ENCODE assay signal across 30 cellular contexts in the genomic region with DNA sequence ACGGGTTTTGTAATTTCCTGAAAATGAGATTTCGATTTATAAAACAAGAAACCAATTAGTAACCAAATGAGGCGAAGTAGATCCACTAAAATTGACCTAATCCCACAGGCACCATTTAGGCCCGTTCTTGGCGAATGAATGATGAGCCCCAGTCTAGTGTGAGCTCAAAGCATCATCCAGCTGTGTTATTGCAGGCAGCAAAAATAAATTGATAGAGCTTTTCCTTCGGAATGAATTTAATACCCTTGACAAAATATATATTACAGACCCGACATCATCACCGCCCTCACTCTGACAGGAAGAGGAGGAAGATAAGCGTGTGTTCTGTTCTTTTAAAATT. TPM values are rescaled to one million over a fixed set of nuclear protein-coding genes. Genes with fewer than 3 reads are reported as not detected.
DNase-seq lines count a peak whose midpoint lies in the region; FAIRE-seq and TF ChIP-seq lines count a peak whose summit lies in the region.
"Had no signal": no experiment of that assay in that cellular context is flagged by ENCODE, and none has a peak within 500 bp of the region (broad histone marks: within the 10 kb centered on the region; RNA-seq: fewer than 3 reads in every experiment).

No MANE protein-coding gene starts in this region.

- H3K9ac ChIP-seq in HUES48 (ENCODE audit: low read depth, low read length) (no peak overlapping the region), neural progenitor cell (no peak overlapping the region)

- H3K27ac Mint-ChIP-seq in neural progenitor cell, result no peak overlapping the region
- H3K27ac Mint-ChIP-seq in Caco-2 (ENCODE audit: unreplicated experiment), result no peak overlapping the region
- H3K27ac Mint-ChIP-seq: activated B cell treated with CpG ODN at 0.5 μM for 24 hours; CD4-positive, alpha-beta T cell; naive thymus-derived CD8-positive, alpha-beta T cell had no signal

- H3K4me3 Mint-ChIP-seq in neural progenitor cell (no peak overlapping the region), Caco-2 (ENCODE audit: unreplicated experiment) (no peak overlapping the region)
- H3K4me3 Mint-ChIP-seq: activated B cell treated with CpG ODN at 0.5 μM for 24 hours; CD4-positive, alpha-beta T cell had no signal

- intact Hi-C loops in Caco-2 (cut with micrococcal nuclease; ENCODE audit: unreplicated experiment), result no loop called here

- peak; percentile 56 for DNase-seq in EL
- peak in 1 of 2 donors; percentile 61 for DNase-seq in foreskin fibroblast
- no peak for DNase-seq in neural progenitor cell (ENCODE audit: low spot score)
- DNase-seq in SKM-1 treated with dmso at 0.1 percent for 144 hours (lab: John Stamatoyannopoulos, UW; ENCODE audit: unreplicated experiment), result no peak
- no peak for DNase-seq in NCI-H226
- DNase-seq in Caco-2, result no peak
- DNase-seq in GM12891 (ENCODE audit: insufficient read length, low spot score), result no peak
- DNase-seq: activated B cell treated with CpG ODN at 0.5 μM for 24 hours; activated naive CD4-positive, alpha-beta T cell treated with Interleukin-2 at 50 U/mL for 16 hours; AML-193; caudate nucleus; CD4-positive, alpha-beta T cell; effector memory CD4-positive, alpha-beta T cell; head of caudate nucleus; lower lobe of right lung; naive thymus-derived CD8-positive, alpha-beta T cell; NCI-H1417; NCI-H2029 treated with DMSO at 0.1 percent for 48 hours; NCI-H526 treated with DMSO at 0.1 percent for 48 hours; SHP77 treated with DMSO at 0.1 percent for 48 hours; stimulated activated CD4-positive, alpha-beta T cell treated with anti-CD3 and anti-CD28 coated beads, Interleukin-4, amount 100 ng/mL, for 24 hours; transverse colon had no signal

- H3K4me1 ChIP-seq in HUES48 (ENCODE audit: control insufficient read depth, insufficient read depth, low read length) (peaks cover 55% of the 10 kb centered on the region), neural progenitor cell (peaks cover 36% of the 10 kb centered on the region), Caco-2 (no peaks in the 10 kb centered on the region)
- H3K4me1 ChIP-seq: lower lobe of right lung had no signal

- H3K4me3 ChIP-seq in HUES48 (ENCODE audit: low read depth, low read length) (0 out of 2 replicates have a peak overlapping the region, but pooled peaks have one; percentile 49), foreskin fibroblast (ENCODE audit: low read depth in 1 of 2, low read length in 2 of 2) (peak overlapping the region; percentile 71 to 96), neural progenitor cell (peak overlapping the region; percentile 19), Caco-2 (ENCODE audit: low read depth, low read length) (no peak overlapping the region)
- H3K4me3 ChIP-seq: coronary artery, lower lobe of right lung had no signal

- TF ChIP-seq CTCF in foreskin fibroblast (IDR thresholded peaks at IDR 0.05; ENCODE audit: low read depth, low read length) (no peak), neural progenitor cell (IDR thresholded peaks at IDR 0.05) (no peak), Caco-2 (IDR thresholded peaks at IDR 0.05; ENCODE audit: insufficient read depth in 1 of 2, low read depth in 1 of 2, low read length in 1 of 2, severe bottlenecking in 1 of 2, unreplicated experiment in 1 of 2) (no peak)

- H3K9me3 ChIP-seq in HUES48 (ENCODE audit: control insufficient read depth, insufficient read depth, low read length), result no peaks in the 10 kb centered on the region
- no peaks in the 10 kb centered on the region for H3K9me3 ChIP-seq in neural progenitor cell (ENCODE audit: low read depth)
- no peaks in the 10 kb centered on the region for H3K9me3 ChIP-seq in Caco-2
- H3K9me3 ChIP-seq: lower lobe of right lung, transverse colon had no signal

- CTCF ChIA-PET in Caco-2 (lab: Charles Lee), result interaction anchor here (1.0 kb wide), 1 partner anchor 227 kb away, joined by 4 read pairs; no protein-coding TSS in a partner anchor

- H3K27me3 Mint-ChIP-seq in neural progenitor cell (ENCODE audit: insufficient read depth, low read depth) (peaks cover 73% of the 10 kb centered on the region), Caco-2 (ENCODE audit: insufficient read depth, unreplicated experiment) (no peaks in the 10 kb centered on the region)

- peaks cover 91% of the 10 kb centered on the region for H4K20me1 ChIP-seq in neural progenitor cell (ENCODE audit: low read depth)

- H3K79me2 ChIP-seq in neural progenitor cell (ENCODE audit: low read depth), result no peaks in the 10 kb centered on the region

- no peak for FAIRE-seq in GM12891 (lab: Jason Lieb, UNC)
- FAIRE-seq: GM18507 had no signal

- H3K36me3 Mint-ChIP-seq in neural progenitor cell (no peaks in the 10 kb centered on the region), Caco-2 (ENCODE audit: insufficient read depth, unreplicated experiment) (no peaks in the 10 kb centered on the region)

- H3K4me1 Mint-ChIP-seq in neural progenitor cell (peaks cover 29% of the 10 kb centered on the region), Caco-2 (ENCODE audit: low read depth, unreplicated experiment) (no peaks in the 10 kb centered on the region)

- POLR2A ChIA-PET in Caco-2 (lab: Charles Lee), result no interaction called here

- H3K4me2 ChIP-seq in neural progenitor cell, result peak overlapping the region; percentile 57

- no peak for TF ChIP-seq POLR2A in GM12891 (IDR thresholded peaks at IDR 0.05; ENCODE audit: low read depth, low read length)

- no peak overlapping the region for H2AFZ ChIP-seq in neural progenitor cell (replicated peaks)

- no peaks in the 10 kb centered on the region for H3K9me3 Mint-ChIP-seq in neural progenitor cell
- peaks cover 11% of the 10 kb centered on the region for H3K9me3 Mint-ChIP-seq in Caco-2 (ENCODE audit: unreplicated experiment)

- no peak overlapping the region for H3K27ac ChIP-seq in HUES48 (ENCODE audit: low read depth, low read length)
- H3K27ac ChIP-seq in neural progenitor cell, result no peak overlapping the region
- H3K27ac ChIP-seq: coronary artery, HL-60, lower lobe of right lung, transverse colon had no signal

- H3K27me3 ChIP-seq in HUES48 (ENCODE audit: control insufficient read depth, insufficient read depth, low read length) (peaks cover 100% of the 10 kb centered on the region), neural progenitor cell (peaks cover 100% of the 10 kb centered on the region), Caco-2 (replicated peaks; ENCODE audit: control insufficient read depth, insufficient read depth, low read length) (no peaks in the 10 kb centered on the region)

- H3K36me3 ChIP-seq in HUES48 (ENCODE audit: control insufficient read depth, insufficient read depth, low read length) (no peaks in the 10 kb centered on the region), neural progenitor cell (no peaks in the 10 kb centered on the region), Caco-2 (ENCODE audit: control insufficient read depth, insufficient read depth, low read length) (no peaks in the 10 kb centered on the region)
- H3K36me3 ChIP-seq: lower lobe of right lung, transverse colon had no signal

- H3F3A ChIP-seq in neural progenitor cell (ENCODE audit: low read depth), result peaks cover 45% of the 10 kb centered on the region

- BruUV-seq in Caco-2 (replicated peaks; lab: Mats Ljungman, UMichigan), result no TSS peak

TF ChIP-seq in GM12891, 5 proteins besides CTCF, POLR2A, EP300 and RAD21:
- no peak for TF ChIP-seq SPI1 (IDR thresholded peaks at IDR 0.05; ENCODE audit: low read depth, low read length)

RNA-seq across cellular contexts. Expression of gene SIM1, which starts 7.9 kb away (rescaled TPM):
- total RNA-seq in neural progenitor cell (ENCODE audit: low replicate concordance) (not detected in 2 replicates), Caco-2 (2022) (not detected in 2 replicates)
- polyA plus RNA-seq in GM12891 (2012; ENCODE audit: low read depth, missing spikeins), result not detected
- total RNA-seq: activated B cell treated with CpG ODN at 0.5 μM for 24 hours; CD4-positive, alpha-beta T cell; esophagus mucosa; fibroblast of villous mesenchyme; H4; lower lobe of right lung; naive thymus-derived CD8-positive, alpha-beta T cell; posterior vena cava; transverse colon had no signal
- polyA plus RNA-seq: naive thymus-derived CD8-positive, alpha-beta T cell had no signal
